In genomic region chr15:58475573-58476524, GRCh38 we compare ENCODE assay signal across 10 cellular contexts. TPM values are rescaled to one million over a fixed set of nuclear protein-coding genes. Genes with fewer than 3 reads are reported as not detected.
DNase-seq lines count a peak whose midpoint lies in the region; ATAC-seq, FAIRE-seq and TF ChIP-seq lines count a peak whose summit lies in the region.
"Had no signal": no experiment of that assay in that cellular context is flagged by ENCODE, and none has a peak within 500 bp of the region (broad histone marks: within the 10 kb centered on the region; RNA-seq: fewer than 3 reads in every experiment).

No MANE protein-coding gene starts in this region.

- H3K27ac Mint-ChIP-seq in activated CD8-positive, alpha-beta memory T cell treated with anti-CD3 and anti-CD28 coated beads, Interleukin-2, amount 10 ng/mL, durations not matched to agents 7 days and 5 days, result peak overlapping the region; percentile 94

- peak overlapping the region in 1 of 4 donors; percentile 37 for H3K27ac ChIP-seq in pancreas
- H3K27ac ChIP-seq in effector memory CD4-positive, alpha-beta T cell (ENCODE audit: insufficient read depth, low read length, poor library complexity, severe bottlenecking), result no peak overlapping the region

- WGBS in pancreas, 2 donors, result 67 to 71% methylated on average over 7 of the region's 7 CpGs

- H3K27me3 ChIP-seq in pancreas, result no peaks in the 10 kb centered on the region
- H3K27me3 ChIP-seq in effector memory CD4-positive, alpha-beta T cell (replicated peaks; ENCODE audit: control insufficient read depth, insufficient read depth, low read length, poor library complexity, severe bottlenecking), result no peaks in the 10 kb centered on the region

- H3K4me1 Mint-ChIP-seq in activated CD8-positive, alpha-beta memory T cell treated with anti-CD3 and anti-CD28 coated beads, Interleukin-2, amount 10 ng/mL, durations not matched to agents 7 days and 5 days, result peaks cover 67% of the 10 kb centered on the region

- peak; percentile 65 for DNase-seq in activated CD8-positive, alpha-beta memory T cell treated with anti-CD3 and anti-CD28 coated beads, Interleukin-2, amount 10 ng/mL, durations not matched to agents 7 days and 5 days
- DNase-seq in activated CD8-positive, alpha-beta memory T cell treated with anti-CD3 and anti-CD28 coated beads, Interleukin-2, amount 50 U/mL, for 4 hours, result no peak
- peak; percentile 5 for DNase-seq in NCI-H748 treated with DMSO at 0.1 percent for 48 hours (lab: John Stamatoyannopoulos, UW)
- DNase-seq in dermis blood vessel endothelial cell, result peak; percentile 91
- no peak for DNase-seq in pancreas
- no peak for DNase-seq in putamen (ENCODE audit: low spot score)
- DNase-seq in effector memory CD4-positive, alpha-beta T cell, result no peak

- H3K4me3 Mint-ChIP-seq in activated CD8-positive, alpha-beta memory T cell treated with anti-CD3 and anti-CD28 coated beads, Interleukin-2, amount 10 ng/mL, durations not matched to agents 7 days and 5 days, result peak overlapping the region; percentile 41

- CTCF ChIA-PET in activated CD8-positive, alpha-beta memory T cell treated with anti-CD3 and anti-CD28 coated beads, Interleukin-2, amount 10 ng/mL, durations not matched to agents 7 days and 5 days (lab: Charles Lee), result interaction anchor here (0.6 to 2.9 kb wide), 4 partner anchors 9 to 328 kb away, joined by 4 to 10 read pairs (median 6); no protein-coding TSS in a partner anchor

- no peaks in the 10 kb centered on the region for H3K9me3 ChIP-seq in pancreas
- no peaks in the 10 kb centered on the region for H3K9me3 ChIP-seq in effector memory CD4-positive, alpha-beta T cell (ENCODE audit: control insufficient read depth, low read length)

- no peak for TF ChIP-seq CTCF in pancreas (IDR thresholded peaks at IDR 0.05)

- no peak overlapping the region for H3K4me3 ChIP-seq in pancreas
- no peak overlapping the region for H3K4me3 ChIP-seq in effector memory CD4-positive, alpha-beta T cell (ENCODE audit: insufficient read depth, low read depth, low read length, poor library complexity, severe bottlenecking)
- H3K4me3 ChIP-seq: lung had no signal

- ATAC-seq in activated CD8-positive, alpha-beta memory T cell treated with anti-CD3 and anti-CD28 coated beads, Interleukin-2, amount 10 ng/mL, durations not matched to agents 7 days and 5 days, result no peak
- ATAC-seq in pancreas (peak in 3 of 4 donors; percentile 38 to 63 (median 50)), GM18870 (IDR thresholded peaks at IDR 0.05; ENCODE audit: unreplicated experiment) (no peak)

- no peaks in the 10 kb centered on the region for H3K9me3 Mint-ChIP-seq in activated CD8-positive, alpha-beta memory T cell treated with anti-CD3 and anti-CD28 coated beads, Interleukin-2, amount 10 ng/mL, durations not matched to agents 7 days and 5 days (ENCODE audit: low read depth)

- intact Hi-C loops in pancreas (cut with DNase I), result no loop called here

- no peaks in the 10 kb centered on the region for H3K27me3 Mint-ChIP-seq in activated CD8-positive, alpha-beta memory T cell treated with anti-CD3 and anti-CD28 coated beads, Interleukin-2, amount 10 ng/mL, durations not matched to agents 7 days and 5 days

- H3K36me3 ChIP-seq in pancreas, result no peaks in the 10 kb centered on the region
- no peaks in the 10 kb centered on the region for H3K36me3 ChIP-seq in effector memory CD4-positive, alpha-beta T cell (ENCODE audit: control insufficient read depth, insufficient read depth, low read length)

- FAIRE-seq in pancreas (lab: Jason Lieb, UNC), result no peak
- FAIRE-seq: G401.6 had no signal

- peaks cover 0 to 12% (median 0%) of the 10 kb centered on the region in 3 donors for H3K4me1 ChIP-seq in pancreas
- peaks cover 23% of the 10 kb centered on the region for H3K4me1 ChIP-seq in effector memory CD4-positive, alpha-beta T cell (ENCODE audit: control insufficient read depth, insufficient read depth, low read length, poor library complexity, severe bottlenecking)

- H3K36me3 Mint-ChIP-seq in activated CD8-positive, alpha-beta memory T cell treated with anti-CD3 and anti-CD28 coated beads, Interleukin-2, amount 10 ng/mL, durations not matched to agents 7 days and 5 days, result peaks cover 9% of the 10 kb centered on the region

RNA-seq across cellular contexts. Expression of gene LIPC, which starts 44.1 kb away (rescaled TPM):
- total RNA-seq in activated CD8-positive, alpha-beta memory T cell treated with anti-CD3 and anti-CD28 coated beads, Interleukin-2, amount 10 ng/mL, durations not matched to agents 7 days and 5 days, result 1 to 10 TPM; 5.3 to 9.0 TPM
- total RNA-seq in dermis blood vessel endothelial cell (0.14 and 0.34 TPM in 2 replicates), pancreas (1 to 10 TPM in 5 of 6 donors, under 1 TPM in 1; 0.69 to 5.5 (median 1.5) TPM)
- polyA plus RNA-seq in pancreas, result 1 to 10 TPM; 1.1 to 2.3 TPM

Comparison
In these comparisons a context has a peak if more than half of its experiments do, and no peak if none do; other contexts are left out.
1. DNase-seq: peak in activated CD8-positive, alpha-beta memory T cell treated with anti-CD3 and anti-CD28 coated beads, Interleukin-2, amount 10 ng/mL, durations not matched to agents 7 days and 5 days (single experiment), NCI-H748 treated with DMSO at 0.1 percent for 48 hours (single experiment) and dermis blood vessel endothelial cell (single experiment); none in activated CD8-positive, alpha-beta memory T cell treated with anti-CD3 and anti-CD28 coated beads, Interleukin-2, amount 50 U/mL, for 4 hours (single experiment), pancreas (0 of 6), putamen (single experiment) and effector memory CD4-positive, alpha-beta T cell (0 of 3).
2. ATAC-seq: peak in pancreas (3 of 4); none in activated CD8-positive, alpha-beta memory T cell treated with anti-CD3 and anti-CD28 coated beads, Interleukin-2, amount 10 ng/mL, durations not matched to agents 7 days and 5 days (single experiment) and GM18870 (single experiment).